ENCODE assay signal across 8 cellular contexts in the genomic region with DNA sequence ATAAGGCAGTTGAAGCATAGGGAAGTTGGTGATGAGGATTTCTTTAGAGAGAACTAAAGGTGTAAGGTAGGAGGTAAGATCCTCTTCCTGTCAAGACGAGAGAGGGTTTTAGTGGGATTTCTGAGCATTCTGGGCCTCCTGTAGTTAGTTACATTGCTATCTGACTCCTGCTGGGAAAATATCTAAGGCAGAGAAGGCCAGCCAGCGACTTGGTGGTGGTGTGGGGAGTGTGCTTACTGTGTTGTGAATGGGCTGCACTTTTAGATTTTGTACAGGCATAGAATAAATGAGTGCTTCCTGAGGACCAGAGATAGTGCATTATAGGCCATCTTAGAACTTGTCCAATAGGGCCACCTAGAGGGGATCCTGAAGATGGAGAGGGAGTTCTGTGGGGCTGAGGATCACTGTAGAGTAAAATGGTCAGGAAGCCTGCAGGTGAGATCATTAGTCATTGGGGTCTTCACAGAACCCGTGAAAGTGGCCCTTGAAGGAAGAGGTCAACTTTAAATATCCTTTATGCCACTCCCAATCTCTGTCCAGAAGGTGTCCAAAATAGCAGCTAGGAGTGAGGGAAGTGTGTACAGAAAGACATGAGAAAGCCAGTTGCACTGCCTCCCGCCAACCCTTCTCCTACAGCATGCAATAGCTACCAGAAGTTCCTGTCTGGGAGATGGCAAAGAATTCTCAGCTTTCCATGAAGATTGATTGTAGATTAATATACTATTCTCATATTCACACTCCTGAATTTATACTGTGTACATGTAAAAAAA.
DNase-seq lines count a peak whose midpoint lies in the region; ATAC-seq and TF ChIP-seq lines count a peak whose summit lies in the region.

No MANE protein-coding gene starts in this region.

- H3K9me3 ChIP-seq in OCI-LY1 (ENCODE audit: low read length), result no peaks in the 10 kb centered on the region

- H3K4me2 ChIP-seq in OCI-LY1 (ENCODE audit: low read length), result no peak overlapping the region

- H3K36me3 Mint-ChIP-seq in activated T-helper 1 cell treated with anti-CD3 and anti-CD28 coated beads, Interleukin-12 subunit alpha, Interleukin-12 subunit beta, Interleukin-2, Interleukin-4 antibody, amounts not matched to agents 30 ng/mL and 10 ng/mL and 1 ng/mL, durations not matched to agents 14 hours and 24 hours and 36 hours (ENCODE audit: low read depth), result no peaks in the 10 kb centered on the region

- intact Hi-C loops in activated T-helper 1 cell treated with anti-CD3 and anti-CD28 coated beads, Interleukin-12 subunit alpha, Interleukin-12 subunit beta, Interleukin-2, Interleukin-4 antibody, amounts not matched to agents 30 ng/mL and 10 ng/mL and 1 ng/mL, durations not matched to agents 14 hours and 24 hours and 36 hours (cut with micrococcal nuclease), result loop anchor here (10.0 kb wide), 1 partner anchor 1087 kb away; no protein-coding TSS in a partner anchor

- H3K9me2 ChIP-seq in OCI-LY1 (ENCODE audit: low read depth, low read length), result no peaks in the 10 kb centered on the region

- ATAC-seq in GM19328 (IDR thresholded peaks at IDR 0.05; ENCODE audit: unreplicated experiment), result no peak
- no peak for ATAC-seq in HG03039 (IDR thresholded peaks at IDR 0.05; ENCODE audit: unreplicated experiment)

- no peaks in the 10 kb centered on the region for H3K4me1 Mint-ChIP-seq in activated T-helper 1 cell treated with anti-CD3 and anti-CD28 coated beads, Interleukin-12 subunit alpha, Interleukin-12 subunit beta, Interleukin-2, Interleukin-4 antibody, amounts not matched to agents 30 ng/mL and 10 ng/mL and 1 ng/mL, durations not matched to agents 14 hours and 24 hours and 36 hours (ENCODE audit: low read depth)

- no peaks in the 10 kb centered on the region for H4K20me1 ChIP-seq in OCI-LY1 (ENCODE audit: insufficient read depth, low read length)

- no peaks in the 10 kb centered on the region for H3K9me3 Mint-ChIP-seq in activated T-helper 1 cell treated with anti-CD3 and anti-CD28 coated beads, Interleukin-12 subunit alpha, Interleukin-12 subunit beta, Interleukin-2, Interleukin-4 antibody, amounts not matched to agents 30 ng/mL and 10 ng/mL and 1 ng/mL, durations not matched to agents 14 hours and 24 hours and 36 hours

- H3K9ac ChIP-seq in OCI-LY1 (ENCODE audit: low read length), result no peak overlapping the region

- no peaks in the 10 kb centered on the region for H3K79me2 ChIP-seq in OCI-LY1 (ENCODE audit: insufficient read depth, low read length)

- H3K27me3 ChIP-seq in OCI-LY1 (ENCODE audit: insufficient read depth, low read length), result no peaks in the 10 kb centered on the region

- H3K4me3 ChIP-seq in OCI-LY1 (ENCODE audit: low read depth, low read length, poor library complexity, severe bottlenecking), result no peak overlapping the region
- no peak overlapping the region for H3K4me3 ChIP-seq in fibroblast of the aortic adventitia (ENCODE audit: low read depth, low read length)

- CTCF ChIA-PET in HEK293T (lab: Yijun Ruan, JAX), result interaction anchor here (0.7 to 2.1 kb wide), 3 partner anchors 320 to 438 kb away, joined by 3 to 9 read pairs (median 3); no protein-coding TSS in a partner anchor

- DNase-seq in AG20443 (ENCODE audit: low spot score), result peak; percentile 73
- peak; percentile 47 for DNase-seq in HEK293T (ENCODE audit: extremely low spot score)
- peak; percentile 80 for DNase-seq in fibroblast of the aortic adventitia (ENCODE audit: low read depth)
- DNase-seq in activated T-helper 1 cell treated with anti-CD3 and anti-CD28 coated beads, Interleukin-12 subunit alpha, Interleukin-12 subunit beta, Interleukin-2, Interleukin-4 antibody, amounts not matched to agents 30 ng/mL and 10 ng/mL and 1 ng/mL, durations not matched to agents 14 hours and 24 hours and 36 hours (ENCODE audit: low spot score), result no peak
- DNase-seq in NCI-H1105 (lab: John Stamatoyannopoulos, UW), result no peak

- H3F3A ChIP-seq in OCI-LY1 (ENCODE audit: insufficient read depth, low read length), result no peaks in the 10 kb centered on the region

- H3K27ac ChIP-seq in OCI-LY1 (ENCODE audit: low read depth, low read length, poor library complexity, severe bottlenecking), result no peak overlapping the region

- H3K27me3 Mint-ChIP-seq in activated T-helper 1 cell treated with anti-CD3 and anti-CD28 coated beads, Interleukin-12 subunit alpha, Interleukin-12 subunit beta, Interleukin-2, Interleukin-4 antibody, amounts not matched to agents 30 ng/mL and 10 ng/mL and 1 ng/mL, durations not matched to agents 14 hours and 24 hours and 36 hours (ENCODE audit: insufficient read depth), result no peaks in the 10 kb centered on the region

- H3K4me3 Mint-ChIP-seq in activated T-helper 1 cell treated with anti-CD3 and anti-CD28 coated beads, Interleukin-12 subunit alpha, Interleukin-12 subunit beta, Interleukin-2, Interleukin-4 antibody, amounts not matched to agents 30 ng/mL and 10 ng/mL and 1 ng/mL, durations not matched to agents 14 hours and 24 hours and 36 hours, result no peak overlapping the region

- TF ChIP-seq CTCF in OCI-LY1 (IDR thresholded peaks at IDR 0.05; ENCODE audit: low read length) (peak; percentile 52; the same call in 1 of the 2 replicates), fibroblast of the aortic adventitia (IDR thresholded peaks at IDR 0.05; ENCODE audit: insufficient read depth, low read length) (peak; percentile 81)

- H3K36me3 ChIP-seq in OCI-LY1 (ENCODE audit: insufficient read depth, low read length), result no peaks in the 10 kb centered on the region

- no peak overlapping the region for H2AFZ ChIP-seq in OCI-LY1 (ENCODE audit: low read length)

- no peaks in the 10 kb centered on the region for H3K4me1 ChIP-seq in OCI-LY1 (ENCODE audit: insufficient read depth, low read length, severe bottlenecking)

- POLR2A ChIA-PET in HEK293T (lab: Yijun Ruan, JAX), result no interaction called here

- H3K27ac Mint-ChIP-seq in activated T-helper 1 cell treated with anti-CD3 and anti-CD28 coated beads, Interleukin-12 subunit alpha, Interleukin-12 subunit beta, Interleukin-2, Interleukin-4 antibody, amounts not matched to agents 30 ng/mL and 10 ng/mL and 1 ng/mL, durations not matched to agents 14 hours and 24 hours and 36 hours, result no peak overlapping the region

TF ChIP-seq in HEK293T, 16 proteins besides CTCF, POLR2A, EP300 and RAD21:
- TF ChIP-seq ARNT (IDR thresholded peaks at IDR 0.05), result no peak
- TF ChIP-seq HDGF (IDR thresholded peaks at IDR 0.05; ENCODE audit: borderline replicate concordance), result no peak
- no peak for TF ChIP-seq CTBP1 (IDR thresholded peaks at IDR 0.05; ENCODE audit: borderline replicate concordance)
- TF ChIP-seq, protein P1, sequence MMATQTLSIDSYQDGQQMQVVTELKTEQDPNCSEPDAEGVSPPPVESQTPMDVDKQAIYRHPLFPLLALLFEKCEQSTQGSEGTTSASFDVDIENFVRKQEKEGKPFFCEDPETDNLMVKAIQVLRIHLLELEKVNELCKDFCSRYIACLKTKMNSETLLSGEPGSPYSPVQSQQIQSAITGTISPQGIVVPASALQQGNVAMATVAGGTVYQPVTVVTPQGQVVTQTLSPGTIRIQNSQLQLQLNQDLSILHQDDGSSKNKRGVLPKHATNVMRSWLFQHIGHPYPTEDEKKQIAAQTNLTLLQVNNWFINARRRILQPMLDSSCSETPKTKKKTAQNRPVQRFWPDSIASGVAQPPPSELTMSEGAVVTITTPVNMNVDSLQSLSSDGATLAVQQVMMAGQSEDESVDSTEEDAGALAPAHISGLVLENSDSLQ (IDR thresholded peaks at IDR 0.05), result no peak
- TF ChIP-seq LEF1 (IDR thresholded peaks at IDR 0.05; ENCODE audit: borderline replicate concordance), result no peak
- no peak for TF ChIP-seq ELF4 (IDR thresholded peaks at IDR 0.05)
- no peak for TF ChIP-seq ZNF384 (IDR thresholded peaks at IDR 0.05)
- TF ChIP-seq FOXA1 (IDR thresholded peaks at IDR 0.05), result no peak
- TF ChIP-seq BHLHE40 (IDR thresholded peaks at IDR 0.05; ENCODE audit: borderline replicate concordance), result no peak
- no peak for TF ChIP-seq FOXM1 (IDR thresholded peaks at IDR 0.05; ENCODE audit: borderline replicate concordance)
- TF ChIP-seq SUZ12 (IDR thresholded peaks at IDR 0.05), result no peak
- TF ChIP-seq FOXK2 (IDR thresholded peaks at IDR 0.05), result no peak
- no peak for TF ChIP-seq TARDBP (IDR thresholded peaks at IDR 0.05)
- TF ChIP-seq L3MBTL2 (conservative IDR thresholded peaks at IDR 0.05), result no peak

Comparison
In these comparisons a context has a peak if more than half of its experiments do, and no peak if none do; other contexts are left out.
1. DNase-seq: peak in AG20443 (single experiment), HEK293T (single experiment) and fibroblast of the aortic adventitia (single experiment); none in activated T-helper 1 cell treated with anti-CD3 and anti-CD28 coated beads, Interleukin-12 subunit alpha, Interleukin-12 subunit beta, Interleukin-2, Interleukin-4 antibody, amounts not matched to agents 30 ng/mL and 10 ng/mL and 1 ng/mL, durations not matched to agents 14 hours and 24 hours and 36 hours (single experiment) and NCI-H1105 (single experiment).